Comparison of ENCODE assay signal across 17 cellular contexts in genomic region chr14:77791225-77791600, GRCh38.
"Had no signal": no experiment of that assay in that cellular context is flagged by ENCODE, and none has a peak within 500 bp of the region (broad histone marks: within the 10 kb centered on the region; RNA-seq: fewer than 3 reads in every experiment).

No MANE protein-coding gene starts in this region.

- H3K27ac ChIP-seq: esophagus muscularis mucosa, prostate gland had no signal

- H3K4me1 Mint-ChIP-seq: activated T-helper 17 cell treated with anti-CD3 and anti-CD28 coated beads, Interleukin-2, amount 50 U/mL, for 72 hours; naive B cell had no signal

- H3K4me3 Mint-ChIP-seq: activated T-cell treated with anti-CD3 and anti-CD28 coated beads, Interleukin-2, amount 50 U/mL, for 24 hours; activated T-helper 17 cell treated with anti-CD3 and anti-CD28 coated beads, Interleukin-2, amount 50 U/mL, for 72 hours; brain; naive B cell; WTC11 had no signal

- H3K4me3 ChIP-seq: esophagus muscularis mucosa, prostate gland had no signal

- H3K9me3 ChIP-seq: esophagus muscularis mucosa, prostate gland had no signal

- H3K36me3 ChIP-seq: esophagus muscularis mucosa, prostate gland had no signal

- H3K27ac Mint-ChIP-seq: activated naive CD4-positive, alpha-beta T cell treated with anti-CD3 and anti-CD28 coated beads, Interleukin-2, amount 50 U/mL, for 72 hours; activated T-cell treated with anti-CD3 and anti-CD28 coated beads, Interleukin-2, amount 50 U/mL, for 24 hours; activated T-helper 17 cell treated with anti-CD3 and anti-CD28 coated beads, Interleukin-2, amount 50 U/mL, for 72 hours; brain; WTC11 had no signal

- DNase-seq: activated CD8-positive, alpha-beta memory T cell treated with anti-CD3 and anti-CD28 coated beads, Interleukin-2, amount 50 U/mL, for 4 hours; activated T-cell treated with anti-CD3 and anti-CD28 coated beads, Interleukin-2, amount 50 U/mL, for 24 hours; aorta; central memory CD4-positive, alpha-beta T cell; dermis blood vessel endothelial cell; effector memory CD4-positive, alpha-beta T cell; hippocampal formation; naive B cell; stimulated activated CD4-positive, alpha-beta T cell treated with anti-CD3 and anti-CD28 coated beads, Interleukin-4, amount 100 ng/mL, for 24 hours; stimulated activated naive CD4-positive, alpha-beta T cell treated with Interleukin-2 at 50 U/mL for 16 hours; T1000 had no signal

- H3K9me3 Mint-ChIP-seq: activated naive CD4-positive, alpha-beta T cell treated with anti-CD3 and anti-CD28 coated beads, Interleukin-2, amount 50 U/mL, for 72 hours; activated T-cell treated with anti-CD3 and anti-CD28 coated beads, Interleukin-2, amount 50 U/mL, for 24 hours; activated T-helper 17 cell treated with anti-CD3 and anti-CD28 coated beads, Interleukin-2, amount 50 U/mL, for 72 hours; brain; WTC11 had no signal

- H3K36me3 Mint-ChIP-seq: activated naive CD4-positive, alpha-beta T cell treated with anti-CD3 and anti-CD28 coated beads, Interleukin-2, amount 50 U/mL, for 72 hours; brain; naive B cell; WTC11 had no signal

- ATAC-seq: activated naive CD4-positive, alpha-beta T cell treated with anti-CD3 and anti-CD28 coated beads, Interleukin-2, amount 50 U/mL, for 72 hours; activated T-helper 17 cell treated with anti-CD3 and anti-CD28 coated beads, Interleukin-2, amount 50 U/mL, for 72 hours; WTC11 had no signal

- H3K4me1 ChIP-seq: esophagus muscularis mucosa, prostate gland had no signal
